In the genomic region with DNA sequence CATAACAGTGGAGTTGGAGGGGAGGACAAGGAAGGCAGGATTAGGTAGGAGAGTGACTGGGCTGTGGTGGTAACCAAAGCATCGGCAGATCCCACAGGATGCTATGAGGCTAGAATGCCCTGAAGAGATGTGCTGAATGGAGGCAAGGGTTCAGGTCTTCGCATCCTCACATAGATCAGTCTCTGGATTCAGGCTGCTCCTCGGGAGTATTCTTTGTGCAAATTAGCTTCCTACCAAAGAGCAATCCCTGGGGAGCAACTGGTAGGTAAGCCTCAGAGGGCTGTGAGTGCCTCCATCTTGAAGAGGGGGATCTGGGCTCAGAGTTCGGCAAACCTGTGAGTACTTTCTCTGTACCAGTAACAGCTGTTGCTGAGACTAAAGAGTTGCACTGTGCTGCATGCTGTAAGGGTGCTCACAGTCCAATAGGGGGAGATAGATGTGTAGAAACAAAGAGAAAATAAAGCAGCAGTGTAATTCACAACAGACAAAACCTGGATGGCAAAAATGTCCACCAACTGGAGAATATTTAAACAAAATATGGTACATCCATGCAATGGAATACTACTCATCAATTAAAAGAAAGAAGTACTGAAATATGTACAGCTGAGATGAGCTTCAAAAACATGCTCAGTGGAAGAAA, we compare ENCODE assay signal across 9 cellular contexts.
A peak's percentile ranks its signal among the peaks of the same experiment; 100 is the strongest.
DNase-seq lines count a peak whose midpoint lies in the region; ATAC-seq, FAIRE-seq and TF ChIP-seq lines count a peak whose summit lies in the region.
"Had no signal": no experiment of that assay in that cellular context is flagged by ENCODE, and none has a peak within 500 bp of the region (broad histone marks: within the 10 kb centered on the region; RNA-seq: fewer than 3 reads in every experiment).

No MANE protein-coding gene starts in this region.

- POLR2A ChIA-PET in activated CD4-positive, alpha-beta T cell treated with anti-CD3 and anti-CD28 coated beads for 36 hours (lab: Charles Lee), result no interaction called here

- H4K20me1 ChIP-seq in OCI-LY1 (ENCODE audit: insufficient read depth, low read length), result no peaks in the 10 kb centered on the region

- CTCF ChIA-PET in activated CD4-positive, alpha-beta T cell treated with anti-CD3 and anti-CD28 coated beads for 36 hours (lab: Charles Lee), result no interaction called here

- FAIRE-seq in A204.1 (lab: Jason Lieb, UNC), result peak; percentile 6
- FAIRE-seq: endothelial cell of umbilical vein had no signal

- ATAC-seq in HG02798 (IDR thresholded peaks at IDR 0.05; ENCODE audit: poor library complexity, unreplicated experiment) (no peak), GM21381 (IDR thresholded peaks at IDR 0.05; ENCODE audit: unreplicated experiment) (no peak)
- no peak for ATAC-seq in effector memory CD8-positive, alpha-beta T cell (replicated peaks)
- no peak for ATAC-seq in activated CD4-positive, alpha-beta T cell treated with anti-CD3 and anti-CD28 coated beads for 36 hours

- DNase-seq in GM13976 (ENCODE audit: low spot score) (peak; percentile 25), fibroblast of pulmonary artery (ENCODE audit: low read depth) (peak; percentile 20)
- DNase-seq in effector memory CD8-positive, alpha-beta T cell, result no peak
- DNase-seq in activated CD4-positive, alpha-beta T cell treated with anti-CD3 and anti-CD28 coated beads for 36 hours, result no peak

- H3K4me3 ChIP-seq in OCI-LY1 (ENCODE audit: low read depth, low read length, poor library complexity, severe bottlenecking) (no peak overlapping the region), fibroblast of pulmonary artery (replicated peaks; ENCODE audit: low read depth, low read length) (no peak overlapping the region)

- no peak overlapping the region for H3K4me2 ChIP-seq in OCI-LY1 (ENCODE audit: low read length)

- no peaks in the 10 kb centered on the region for H3K4me1 Mint-ChIP-seq in effector memory CD8-positive, alpha-beta T cell (ENCODE audit: low read depth in 2 of 2)
- H3K4me1 Mint-ChIP-seq in activated CD4-positive, alpha-beta T cell treated with anti-CD3 and anti-CD28 coated beads for 36 hours, result no peaks in the 10 kb centered on the region

- no peaks in the 10 kb centered on the region for H3K9me3 ChIP-seq in OCI-LY1 (ENCODE audit: low read length)

- no peaks in the 10 kb centered on the region for H3K4me1 ChIP-seq in OCI-LY1 (ENCODE audit: insufficient read depth, low read length, severe bottlenecking)

- H3F3A ChIP-seq in OCI-LY1 (ENCODE audit: insufficient read depth, low read length), result no peaks in the 10 kb centered on the region

- H3K27me3 ChIP-seq in OCI-LY1 (ENCODE audit: insufficient read depth, low read length), result no peaks in the 10 kb centered on the region

- no peaks in the 10 kb centered on the region for H3K79me2 ChIP-seq in OCI-LY1 (ENCODE audit: insufficient read depth, low read length)

- peaks cover 5 to 6% of the 10 kb centered on the region in 2 donors for H3K9me3 Mint-ChIP-seq in effector memory CD8-positive, alpha-beta T cell
- H3K9me3 Mint-ChIP-seq in activated CD4-positive, alpha-beta T cell treated with anti-CD3 and anti-CD28 coated beads for 36 hours (ENCODE audit: low read depth), result peaks cover 6% of the 10 kb centered on the region

- no peak overlapping the region for H3K27ac ChIP-seq in OCI-LY1 (ENCODE audit: low read depth, low read length, poor library complexity, severe bottlenecking)

- intact Hi-C loops in activated CD4-positive, alpha-beta T cell treated with anti-CD3 and anti-CD28 coated beads for 36 hours (cut with DNase I, micrococcal nuclease), result no loop called here

- no peaks in the 10 kb centered on the region for H3K36me3 ChIP-seq in OCI-LY1 (ENCODE audit: insufficient read depth, low read length)

- no peaks in the 10 kb centered on the region for H3K9me2 ChIP-seq in OCI-LY1 (ENCODE audit: low read depth, low read length)

- H3K9ac ChIP-seq in OCI-LY1 (ENCODE audit: low read length), result no peak overlapping the region

- no peaks in the 10 kb centered on the region for H3K36me3 Mint-ChIP-seq in effector memory CD8-positive, alpha-beta T cell (ENCODE audit: insufficient read depth)
- no peaks in the 10 kb centered on the region for H3K36me3 Mint-ChIP-seq in activated CD4-positive, alpha-beta T cell treated with anti-CD3 and anti-CD28 coated beads for 36 hours (ENCODE audit: low read depth)

- H3K4me3 Mint-ChIP-seq in effector memory CD8-positive, alpha-beta T cell, result no peak overlapping the region
- H3K4me3 Mint-ChIP-seq in activated CD4-positive, alpha-beta T cell treated with anti-CD3 and anti-CD28 coated beads for 36 hours, result no peak overlapping the region

- in situ Hi-C loops in GM13976 (cut with MboI; ENCODE audit: low sequenced_read_pairs, unreplicated experiment), result no loop called here

- no peak for TF ChIP-seq CTCF in GM13976 (IDR thresholded peaks at IDR 0.05; ENCODE audit: borderline replicate concordance, control extremely low read depth, extremely low read depth, insufficient read depth, missing control alignments)
- peak; percentile 48; the same call in 1 of the 2 replicates for TF ChIP-seq CTCF in OCI-LY1 (IDR thresholded peaks at IDR 0.05; ENCODE audit: low read length)
- peak; percentile 47 for TF ChIP-seq CTCF in fibroblast of pulmonary artery (IDR thresholded peaks at IDR 0.05; ENCODE audit: low read length, missing control alignments)

- H3K27me3 Mint-ChIP-seq in effector memory CD8-positive, alpha-beta T cell, result no peaks in the 10 kb centered on the region
- H3K27me3 Mint-ChIP-seq in activated CD4-positive, alpha-beta T cell treated with anti-CD3 and anti-CD28 coated beads for 36 hours, result no peaks in the 10 kb centered on the region

- no peak overlapping the region for H3K27ac Mint-ChIP-seq in effector memory CD8-positive, alpha-beta T cell
- no peak overlapping the region for H3K27ac Mint-ChIP-seq in activated CD4-positive, alpha-beta T cell treated with anti-CD3 and anti-CD28 coated beads for 36 hours

- no peak overlapping the region for H2AFZ ChIP-seq in OCI-LY1 (ENCODE audit: low read length)

Comparison
In these comparisons a context has a peak if more than half of its experiments do, and no peak if none do; other contexts are left out.
1. DNase-seq: peak in GM13976 (single experiment) and fibroblast of pulmonary artery (single experiment); none in effector memory CD8-positive, alpha-beta T cell (0 of 3) and activated CD4-positive, alpha-beta T cell treated with anti-CD3 and anti-CD28 coated beads for 36 hours (single experiment).